ENCODE assay signal across 9 cellular contexts in the genomic region with DNA sequence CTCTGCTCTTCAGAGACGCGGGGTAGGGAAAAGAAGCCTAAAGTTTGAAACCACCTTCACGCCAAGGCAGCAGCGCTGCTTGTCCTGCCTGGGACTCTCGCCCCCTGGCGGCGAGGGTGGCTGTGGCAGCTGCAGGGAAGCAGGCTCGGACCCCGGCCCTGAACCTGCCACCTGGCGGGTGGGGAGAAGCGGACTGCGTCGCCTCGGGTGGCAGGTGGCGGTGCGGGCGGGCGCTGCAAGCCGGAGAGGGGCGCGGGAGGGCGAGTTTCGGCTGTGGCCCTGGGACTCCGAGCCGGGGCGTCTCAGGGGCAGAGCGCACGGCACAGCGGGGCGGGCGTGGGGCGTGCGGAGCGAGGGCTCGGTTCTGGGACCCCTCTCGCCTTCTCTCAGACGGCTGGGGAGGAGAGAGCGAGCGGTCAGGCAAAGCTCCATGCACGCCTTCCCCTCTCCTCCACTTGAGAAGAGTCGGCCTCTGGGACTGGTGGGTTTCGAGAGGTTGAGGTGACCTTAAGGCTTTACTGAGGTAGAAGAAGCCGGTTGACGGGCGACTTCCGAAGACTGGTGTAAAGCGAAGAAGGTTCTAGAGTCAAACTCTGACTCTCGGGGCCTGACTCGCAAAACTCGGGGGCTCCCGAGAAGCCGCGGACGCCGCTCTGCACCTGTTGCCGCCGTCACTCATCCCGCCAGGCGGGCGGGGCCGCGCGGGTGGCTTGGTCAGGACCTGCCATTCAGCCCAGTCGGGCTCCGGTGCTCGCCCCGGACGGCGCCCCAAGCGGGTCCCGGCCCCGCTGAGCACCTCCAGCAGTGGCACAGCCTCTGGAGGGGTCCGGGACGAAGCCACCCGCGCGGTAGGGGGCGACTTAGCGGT. TPM values are rescaled to one million over a fixed set of nuclear protein-coding genes. Genes with fewer than 3 reads are reported as not detected.
DNase-seq lines count a peak whose midpoint lies in the region; ATAC-seq and TF ChIP-seq lines count a peak whose summit lies in the region.
"Had no signal": no experiment of that assay in that cellular context is flagged by ENCODE, and none has a peak within 500 bp of the region (broad histone marks: within the 10 kb centered on the region; RNA-seq: fewer than 3 reads in every experiment).

No MANE protein-coding gene starts in this region.

- peak; percentile 61 for TF ChIP-seq CTCF in neural crest cell (conservative IDR thresholded peaks at IDR 0.05)
- TF ChIP-seq CTCF in upper lobe of right lung (IDR thresholded peaks at IDR 0.05), result peak; percentile 54
- TF ChIP-seq CTCF in lower leg skin (IDR thresholded peaks at IDR 0.05), result no peak

- H3K27ac ChIP-seq in esophagus (ENCODE audit: low read depth in 2 of 2, low read length in 1 of 2), result no peak overlapping the region
- no peak overlapping the region for H3K27ac ChIP-seq in upper lobe of right lung
- H3K27ac ChIP-seq: SK-N-MC had no signal

- H3K27me3 ChIP-seq in esophagus (ENCODE audit: control insufficient read depth in 1 of 2, insufficient read depth in 2 of 2, low read length in 2 of 2), result peaks cover 0 to 11% of the 10 kb centered on the region in 2 donors
- peaks cover 18% of the 10 kb centered on the region for H3K27me3 ChIP-seq in upper lobe of right lung

- H3K27me3 Mint-ChIP-seq in activated CD4-positive, alpha-beta memory T cell treated with anti-CD3 and anti-CD28 coated beads for 36 hours, result peaks cover 3% of the 10 kb centered on the region
- H3K27me3 Mint-ChIP-seq in neural crest cell (ENCODE audit: low read depth), result peaks cover 37% of the 10 kb centered on the region

- CTCF ChIA-PET in activated CD4-positive, alpha-beta memory T cell treated with anti-CD3 and anti-CD28 coated beads for 36 hours (lab: Charles Lee), result interaction anchor here (0.6 to 2.8 kb wide), 7 partner anchors 8 to 511 kb away, joined by 3 to 12 read pairs (median 5); no protein-coding TSS in a partner anchor

- TF ChIP-seq POLR2A in lower leg skin (IDR thresholded peaks at IDR 0.05), result no peak

- H3K4me3 ChIP-seq in esophagus (ENCODE audit: low read depth in 1 of 2, low read length in 2 of 2) (peak overlapping the region; percentile 29 to 35), upper lobe of right lung (peak overlapping the region; percentile 47), lower leg skin (ENCODE audit: low read depth, poor library complexity, severe bottlenecking) (no peak overlapping the region)
- H3K4me3 ChIP-seq: SK-N-MC had no signal

- no peaks in the 10 kb centered on the region for H3K9me3 Mint-ChIP-seq in activated CD4-positive, alpha-beta memory T cell treated with anti-CD3 and anti-CD28 coated beads for 36 hours
- no peaks in the 10 kb centered on the region for H3K9me3 Mint-ChIP-seq in neural crest cell

- DNase-seq in activated CD4-positive, alpha-beta memory T cell treated with anti-CD3 and anti-CD28 coated beads for 36 hours, result peak; percentile 77
- DNase-seq in neural crest cell (ENCODE audit: low read depth, low spot score), result peak; percentile 14
- DNase-seq in upper lobe of right lung, result peak; percentile 76
- no peak for DNase-seq in NCI-H2081 treated with DMSO at 0.1 percent for 48 hours (lab: John Stamatoyannopoulos, UW)
- no peak for DNase-seq in lower leg skin (ENCODE audit: low spot score in 2 of 2)

- 9 to 10% methylated on average over 68 to 79 of the region's 79 CpGs for WGBS in esophagus, 2 donors
- 6 to 11% methylated on average over 46 to 78 of the region's 79 CpGs for WGBS in lower leg skin, 2 donors

- H3K27ac Mint-ChIP-seq in activated CD4-positive, alpha-beta memory T cell treated with anti-CD3 and anti-CD28 coated beads for 36 hours, result peak overlapping the region; percentile 2
- no peak overlapping the region for H3K27ac Mint-ChIP-seq in neural crest cell (ENCODE audit: unreplicated experiment)

- POLR2A ChIA-PET in activated CD4-positive, alpha-beta memory T cell treated with anti-CD3 and anti-CD28 coated beads for 36 hours (lab: Charles Lee), result no interaction called here

- ATAC-seq in GM18498 (IDR thresholded peaks at IDR 0.05; ENCODE audit: unreplicated experiment) (peak; percentile 73), HG03064 (IDR thresholded peaks at IDR 0.05; ENCODE audit: low read depth, unreplicated experiment) (peak; percentile 80), upper lobe of right lung (peak; percentile 82)

- H3K9me3 ChIP-seq in esophagus (ENCODE audit: control insufficient read depth in 2 of 2, insufficient read depth in 1 of 2, low read depth in 1 of 2, low read length in 1 of 2) (peaks cover 4 to 5% of the 10 kb centered on the region in 2 donors), upper lobe of right lung (no peaks in the 10 kb centered on the region)

- H3K36me3 ChIP-seq in esophagus (ENCODE audit: control insufficient read depth in 2 of 2, insufficient read depth in 2 of 2, low read length in 1 of 2), result no peaks in the 10 kb centered on the region
- no peaks in the 10 kb centered on the region for H3K36me3 ChIP-seq in upper lobe of right lung

- peaks cover 2% of the 10 kb centered on the region for H3K4me1 Mint-ChIP-seq in activated CD4-positive, alpha-beta memory T cell treated with anti-CD3 and anti-CD28 coated beads for 36 hours (ENCODE audit: low read depth)
- no peaks in the 10 kb centered on the region for H3K4me1 Mint-ChIP-seq in neural crest cell

- H3K4me1 ChIP-seq in esophagus (ENCODE audit: control insufficient read depth in 2 of 2, insufficient read depth in 2 of 2, low read length in 1 of 2) (peaks cover 2 to 4% of the 10 kb centered on the region in 2 donors), upper lobe of right lung (peaks cover 10% of the 10 kb centered on the region)

- peak overlapping the region; percentile 64 for H3K4me3 Mint-ChIP-seq in activated CD4-positive, alpha-beta memory T cell treated with anti-CD3 and anti-CD28 coated beads for 36 hours
- no peak overlapping the region for H3K4me3 Mint-ChIP-seq in neural crest cell

- intact Hi-C loops in activated CD4-positive, alpha-beta memory T cell treated with anti-CD3 and anti-CD28 coated beads for 36 hours (cut with micrococcal nuclease), result no loop called here
- intact Hi-C loops in upper lobe of right lung (cut with DNase I) (no loop called here), lower leg skin (cut with DNase I; ENCODE audit: low total_unique reads) (no loop called here)

- no peaks in the 10 kb centered on the region for H3K36me3 Mint-ChIP-seq in activated CD4-positive, alpha-beta memory T cell treated with anti-CD3 and anti-CD28 coated beads for 36 hours
- H3K36me3 Mint-ChIP-seq in neural crest cell (ENCODE audit: low read depth), result no peaks in the 10 kb centered on the region

RNA-seq across cellular contexts. Expression of a gene that starts 1.1 kb away (rescaled TPM):
- total RNA-seq in activated CD4-positive, alpha-beta memory T cell treated with anti-CD3 and anti-CD28 coated beads for 36 hours, result not detected
- not detected for polyA plus RNA-seq in esophagus
- total RNA-seq in neural crest cell (not detected in 2 replicates), upper lobe of right lung (not detected), lower leg skin (not detected)

RNA-seq across cellular contexts. Expression of a gene that starts 18.1 kb away (rescaled TPM):
- 1 to 10 TPM; 1.7 to 1.9 TPM for total RNA-seq in activated CD4-positive, alpha-beta memory T cell treated with anti-CD3 and anti-CD28 coated beads for 36 hours
- under 1 TPM; 0.20 to 0.59 TPM for polyA plus RNA-seq in esophagus
- total RNA-seq in neural crest cell (0.32 and 0.72 TPM in 2 replicates), upper lobe of right lung (7.7 TPM), lower leg skin (1 to 10 TPM; 1.0 to 3.7 (median 2.6) TPM)

Comparison
In these comparisons a context has a peak if more than half of its experiments do, and no peak if none do; other contexts are left out.
1. DNase-seq: peak in activated CD4-positive, alpha-beta memory T cell treated with anti-CD3 and anti-CD28 coated beads for 36 hours (single experiment), neural crest cell (single experiment) and upper lobe of right lung (single experiment); none in NCI-H2081 treated with DMSO at 0.1 percent for 48 hours (single experiment) and lower leg skin (0 of 2).
2. CTCF ChIP-seq: peak in neural crest cell (single experiment) and upper lobe of right lung (single experiment); none in lower leg skin (0 of 3).
3. Peak in every context shown above with its lines, with median percentiles within 50 percentile points of each other: ATAC-seq.